8 cellular contexts compared by ENCODE assay signal in genomic region chr4:98828801-98829200, GRCh38.
DNase-seq lines count a peak whose midpoint lies in the region; ATAC-seq and TF ChIP-seq lines count a peak whose summit lies in the region.

No MANE protein-coding gene starts in this region.

- no peaks in the 10 kb centered on the region for H3K27me3 ChIP-seq in RWPE2 (ENCODE audit: insufficient read depth, poor library complexity, severe bottlenecking)
- peaks cover 7% of the 10 kb centered on the region for H3K27me3 ChIP-seq in HAP-1 (ENCODE audit: low read depth)

- DNase-seq in GM13977 (ENCODE audit: low spot score) (no peak), RWPE2 (ENCODE audit: low spot score) (no peak), astrocyte of the spinal cord (ENCODE audit: low read depth, low spot score) (peak; percentile 12), HAP-1 (ENCODE audit: low spot score in 2 of 2) (no peak), midbrain (lab: John Stamatoyannopoulos, UW) (no peak), NCI-H2029 treated with DMSO at 0.1 percent for 48 hours (lab: John Stamatoyannopoulos, UW) (no peak)
- peak; percentile 13 for DNase-seq in stimulated activated CD4-positive, alpha-beta T cell treated with anti-CD3 and anti-CD28 coated beads, Interleukin-2, amount 100 ng/mL, for 4 hours (ENCODE audit: low read depth)
- DNase-seq in activated CD4-positive, CD25-positive, alpha-beta regulatory T cell treated with anti-CD3 and anti-CD28 coated beads, Interleukin-2, amount 50 U/mL, for 72 hours: no peak

- no peaks in the 10 kb centered on the region for H3K36me3 ChIP-seq in RWPE2 (ENCODE audit: low read depth)
- no peaks in the 10 kb centered on the region for H3K36me3 ChIP-seq in HAP-1 (replicated peaks)

- ATAC-seq in RWPE2 (ENCODE audit: low read depth): no peak; the same call in 2 of the 3 replicates

- TF ChIP-seq CTCF in GM13977 (IDR thresholded peaks at IDR 0.05; ENCODE audit: extremely low read depth, insufficient read depth, missing control alignments) (peak; percentile 35), RWPE2 (IDR thresholded peaks at IDR 0.05; ENCODE audit: poor library complexity, severe bottlenecking) (peak; percentile 31), astrocyte of the spinal cord (IDR thresholded peaks at IDR 0.05; ENCODE audit: low read depth, low read length) (peak; percentile 32)

- H3K9me3 ChIP-seq in RWPE2 (ENCODE audit: severe bottlenecking) (no peaks in the 10 kb centered on the region), HAP-1 (no peaks in the 10 kb centered on the region)

- H3K27ac ChIP-seq in RWPE2 (ENCODE audit: poor library complexity, severe bottlenecking): no peak overlapping the region

- H3K4me3 ChIP-seq in RWPE2 (ENCODE audit: severe bottlenecking) (no peak overlapping the region), astrocyte of the spinal cord (ENCODE audit: low read depth, low read length) (no peak overlapping the region), HAP-1 (no peak overlapping the region)

- in situ Hi-C loops in GM13977 (cut with MboI; ENCODE audit: low pct_unique_long_range_greater_than_20kb, low sequenced_read_pairs, unreplicated experiment): no loop called here
- in situ Hi-C loops in astrocyte of the spinal cord (cut with HindIII; ENCODE audit: low sequenced_read_pairs): no loop called here
- in situ Hi-C loops in HAP-1 (cut with MboI; ENCODE audit: low sequenced_read_pairs): no loop called here

- H3K4me1 ChIP-seq in RWPE2 (ENCODE audit: insufficient read depth, poor library complexity, severe bottlenecking) (no peaks in the 10 kb centered on the region), HAP-1 (no peaks in the 10 kb centered on the region)

Comparison
In these comparisons a context has a peak if more than half of its experiments do, and no peak if none do; other contexts are left out.
1. DNase-seq: peak in astrocyte of the spinal cord (single experiment) and stimulated activated CD4-positive, alpha-beta T cell treated with anti-CD3 and anti-CD28 coated beads, Interleukin-2, amount 100 ng/mL, for 4 hours (single experiment); none in GM13977 (single experiment), RWPE2 (single experiment), activated CD4-positive, CD25-positive, alpha-beta regulatory T cell treated with anti-CD3 and anti-CD28 coated beads, Interleukin-2, amount 50 U/mL, for 72 hours (single experiment), HAP-1 (0 of 2), midbrain (single experiment) and NCI-H2029 treated with DMSO at 0.1 percent for 48 hours (single experiment).
2. Peak in every context shown above with its lines, with median percentiles within 50 percentile points of each other: CTCF ChIP-seq.